25 cellular contexts compared by ENCODE assay signal in genomic region chr19:40539070-40539469, GRCh38. TPM values are rescaled to one million over a fixed set of nuclear protein-coding genes. Genes with fewer than 3 reads are reported as not detected.
A peak's percentile ranks its signal among the peaks of the same experiment; 100 is the strongest.
DNase-seq lines count a peak whose midpoint lies in the region; ATAC-seq and TF ChIP-seq lines count a peak whose summit lies in the region.
"Had no signal": no experiment of that assay in that cellular context is flagged by ENCODE, and none has a peak within 500 bp of the region (broad histone marks: within the 10 kb centered on the region; RNA-seq: fewer than 3 reads in every experiment).

No MANE protein-coding gene starts in this region.

- POLR2A ChIA-PET in Panc1 (lab: Charles Lee), result no interaction called here

- H3K4me1 ChIP-seq in Panc1 (ENCODE audit: control insufficient read depth, insufficient read depth, low read length) (no peaks in the 10 kb centered on the region), endodermal cell (ENCODE audit: control insufficient read depth, insufficient read depth, low read length) (no peaks in the 10 kb centered on the region)

- BruUV-seq in Panc1 (replicated peaks; lab: Mats Ljungman, UMichigan), result no TSS peak

- H3K4me3 ChIP-seq in Panc1 (ENCODE audit: low read depth in 2 of 2, low read length in 2 of 2) (no peak overlapping the region), endodermal cell (ENCODE audit: low read length) (no peak overlapping the region)

- H3K9me3 ChIP-seq in Panc1 (ENCODE audit: control insufficient read depth, insufficient read depth, low read depth, low read length), result no peaks in the 10 kb centered on the region
- no peaks in the 10 kb centered on the region for H3K9me3 ChIP-seq in endodermal cell (ENCODE audit: control insufficient read depth, low read length)

- H3K4me1 Mint-ChIP-seq in endodermal cell, result no peaks in the 10 kb centered on the region
- H3K4me1 Mint-ChIP-seq: CD8-positive, alpha-beta memory T cell; T-cell had no signal

- no peak overlapping the region for H3K4me3 Mint-ChIP-seq in endodermal cell
- H3K4me3 Mint-ChIP-seq: activated naive CD8-positive, alpha-beta T cell; activated T-helper 1 cell treated with anti-CD3 and anti-CD28 coated beads, Interleukin-12 subunit alpha, Interleukin-12 subunit beta, Interleukin-2, Interleukin-4 antibody, amounts not matched to agents 30 ng/mL and 10 ng/mL and 1 ng/mL, durations not matched to agents 14 hours and 24 hours and 36 hours; naive B cell; T-cell had no signal

- in situ Hi-C loops in Panc1 (cut with HindIII; ENCODE audit: low pct_unique_long_range_greater_than_20kb, low sequenced_read_pairs), result no loop called here

- no peaks in the 10 kb centered on the region for H3K9me3 Mint-ChIP-seq in endodermal cell
- H3K9me3 Mint-ChIP-seq: activated T-helper 1 cell treated with anti-CD3 and anti-CD28 coated beads, Interleukin-12 subunit alpha, Interleukin-12 subunit beta, Interleukin-2, Interleukin-4 antibody, amounts not matched to agents 30 ng/mL and 10 ng/mL and 1 ng/mL, durations not matched to agents 14 hours and 24 hours and 36 hours; T-cell had no signal

- H3K36me3 Mint-ChIP-seq in endodermal cell (ENCODE audit: low read depth), result no peaks in the 10 kb centered on the region
- H3K36me3 Mint-ChIP-seq: activated naive CD8-positive, alpha-beta T cell; CD8-positive, alpha-beta memory T cell; naive B cell; T-cell had no signal

- DNase-seq in DMS 273 (lab: John Stamatoyannopoulos, UW; ENCODE audit: unreplicated experiment) (peak; percentile 37), DMS 273 treated with DMSO at 0.1 percent for 48 hours (lab: John Stamatoyannopoulos, UW) (no peak), Panc1 (ENCODE audit: low read depth, low spot score) (no peak), endodermal cell (no peak), putamen (ENCODE audit: low spot score) (peak; percentile 13), epidermal melanocyte (ENCODE audit: insufficient read length, low spot score) (no peak)
- DNase-seq in stimulated activated CD8-positive, alpha-beta memory T cell treated with anti-CD3 and anti-CD28 coated beads, Interleukin-4, amount 100 ng/mL, for 48 hours, result no peak
- DNase-seq: activated CD4-positive, alpha-beta T cell treated with anti-CD3 and anti-CD28 coated beads for 4 hours; AML-193; CD8-positive, alpha-beta memory T cell; DMS53; effector CD8-positive, alpha-beta T cell; left cardiac atrium; naive B cell; NCI-H1436 treated with DMSO at 0.1 percent for 48 hours; NCI-H526 treated with DMSO at 0.1 percent for 48 hours; retina; SHP77; stimulated activated CD4-positive, alpha-beta T cell treated with anti-CD3 and anti-CD28 coated beads, Interleukin-4, amount 100 ng/mL, for 1 hour; stimulated activated naive CD8-positive, alpha-beta T cell treated with anti-CD3 and anti-CD28 coated beads, Interleukin-15, Interleukin-2, amounts not matched to agents 100 U/mL and 50 U/mL, for 24 hours; T-cell had no signal

- intact Hi-C loops in Panc1 (cut with micrococcal nuclease; ENCODE audit: unreplicated experiment), result no loop called here

- WGBS in endodermal cell (ENCODE audit: insufficient coverage in 1 of 2, insufficient read length in 1 of 2), 2 experiments, result 82 to 92% methylated on average over 3 to 4 of the region's 4 CpGs

- ATAC-seq in Panc1 (peak; percentile 62; the same call in 1 of the 2 replicates), HG02588 (IDR thresholded peaks at IDR 0.05; ENCODE audit: unreplicated experiment) (no peak)
- ATAC-seq: left cardiac atrium; stimulated activated naive CD8-positive, alpha-beta T cell treated with anti-CD3 and anti-CD28 coated beads, Interleukin-15, Interleukin-2, amounts not matched to agents 100 U/mL and 50 U/mL, for 24 hours; T-cell had no signal

- H3K27me3 ChIP-seq in Panc1 (ENCODE audit: control insufficient read depth, insufficient read depth, low read length) (no peaks in the 10 kb centered on the region), endodermal cell (ENCODE audit: control insufficient read depth, insufficient read depth, low read length, poor library complexity, severe bottlenecking) (no peaks in the 10 kb centered on the region)

- H3K36me3 ChIP-seq in Panc1 (ENCODE audit: control insufficient read depth, insufficient read depth, low read length), result no peaks in the 10 kb centered on the region
- H3K36me3 ChIP-seq in endodermal cell (ENCODE audit: control insufficient read depth, insufficient read depth, low read length), result no peaks in the 10 kb centered on the region

- H3K27ac Mint-ChIP-seq in endodermal cell, result no peak overlapping the region
- H3K27ac Mint-ChIP-seq: activated naive CD8-positive, alpha-beta T cell; activated T-helper 1 cell treated with anti-CD3 and anti-CD28 coated beads, Interleukin-12 subunit alpha, Interleukin-12 subunit beta, Interleukin-2, Interleukin-4 antibody, amounts not matched to agents 30 ng/mL and 10 ng/mL and 1 ng/mL, durations not matched to agents 14 hours and 24 hours and 36 hours; naive B cell; T-cell had no signal

- H3K9ac ChIP-seq in endodermal cell (ENCODE audit: extremely low read depth, low read length, poor library complexity, severe bottlenecking), result no peak overlapping the region

- CTCF ChIA-PET in Panc1 (lab: Charles Lee), result interaction anchor here (0.7 to 1.3 kb wide), 2 partner anchors 16 to 64 kb away, joined by 3 read pairs; no protein-coding TSS in a partner anchor

- TF ChIP-seq CTCF in Panc1 (IDR thresholded peaks at IDR 0.05), result no peak
- TF ChIP-seq CTCF in endodermal cell (conservative IDR thresholded peaks at IDR 0.05), result peak; percentile 52

- H3K27ac ChIP-seq in Panc1 (ENCODE audit: low read length) (no peak overlapping the region), endodermal cell (ENCODE audit: low read depth, low read length) (no peak overlapping the region)
- H3K27ac ChIP-seq: 22Rv1 had no signal

- peaks cover 29% of the 10 kb centered on the region for H3K27me3 Mint-ChIP-seq in endodermal cell (ENCODE audit: insufficient read depth)
- H3K27me3 Mint-ChIP-seq: activated naive CD8-positive, alpha-beta T cell had no signal

RNA-seq across cellular contexts. Expression of gene SHKBP1, which starts 37.6 kb away (rescaled TPM):
- 55.9 TPM for total RNA-seq in Panc1 (2021; ENCODE audit: unreplicated experiment)
- 102 TPM for polyA plus RNA-seq in Panc1 (2012; ENCODE audit: insufficient read length)
- total RNA-seq in endodermal cell, result 100 to 1,000 TPM; 110 TPM
- polyA plus RNA-seq in endodermal cell (2013, experiment 1 of 2), result 90.9 TPM
- polyA plus RNA-seq in endodermal cell (2013, experiment 2 of 2), result 81.4 TPM

Comparison
In these comparisons a context has a peak if more than half of its experiments do, and no peak if none do; other contexts are left out.
1. DNase-seq: peak in DMS 273 (single experiment) and putamen (single experiment); none in DMS 273 treated with DMSO at 0.1 percent for 48 hours (single experiment), Panc1 (single experiment), endodermal cell (single experiment), epidermal melanocyte (single experiment) and stimulated activated CD8-positive, alpha-beta memory T cell treated with anti-CD3 and anti-CD28 coated beads, Interleukin-4, amount 100 ng/mL, for 48 hours (single experiment).